Comparison of ENCODE assay signal across 10 cellular contexts in the genomic region with DNA sequence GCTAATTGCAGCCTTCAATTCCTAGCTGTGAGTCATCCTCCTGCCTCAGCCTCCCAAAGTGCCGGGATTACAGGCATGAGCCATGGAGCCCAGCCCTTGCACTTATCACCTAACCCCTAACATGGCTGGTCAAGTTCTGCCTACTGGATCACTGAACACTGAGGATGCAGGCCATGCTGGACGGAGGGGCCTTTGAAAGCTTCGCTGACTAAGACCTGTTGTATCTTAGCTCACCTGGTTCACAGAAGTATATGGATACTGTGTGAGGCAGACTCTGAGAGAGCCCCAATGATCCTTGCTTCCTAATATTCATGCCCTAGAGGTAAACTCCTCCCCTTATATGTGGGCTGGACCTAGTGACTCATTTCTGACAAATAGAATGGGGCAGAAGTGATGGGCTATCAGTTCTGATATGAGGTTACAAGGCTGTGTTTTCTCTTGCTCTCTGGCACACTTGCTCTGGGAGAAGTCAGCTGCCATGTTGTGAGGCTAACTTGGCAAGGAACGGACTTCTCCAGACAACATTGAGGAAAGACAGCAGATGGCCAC. TPM values are rescaled to one million over a fixed set of nuclear protein-coding genes. Genes with fewer than 3 reads are reported as not detected.
A peak's percentile ranks its signal among the peaks of the same experiment; 100 is the strongest.
DNase-seq lines count a peak whose midpoint lies in the region; ATAC-seq, FAIRE-seq and TF ChIP-seq lines count a peak whose summit lies in the region.
"Had no signal": no experiment of that assay in that cellular context is flagged by ENCODE, and none has a peak within 500 bp of the region (broad histone marks: within the 10 kb centered on the region; RNA-seq: fewer than 3 reads in every experiment).

No MANE protein-coding gene starts in this region.

- H3K27ac Mint-ChIP-seq in Calu3 (ENCODE audit: unreplicated experiment) = peak overlapping the region; percentile 80
- H3K27ac Mint-ChIP-seq in osteocyte (ENCODE audit: unreplicated experiment) = no peak overlapping the region

- no peak overlapping the region for H3K4me3 Mint-ChIP-seq in Calu3 (ENCODE audit: low read depth, unreplicated experiment)
- no peak overlapping the region for H3K4me3 Mint-ChIP-seq in osteocyte (ENCODE audit: unreplicated experiment)

- no peaks in the 10 kb centered on the region for H3K27me3 Mint-ChIP-seq in Calu3 (ENCODE audit: unreplicated experiment)
- peaks cover 6% of the 10 kb centered on the region for H3K27me3 Mint-ChIP-seq in osteocyte (ENCODE audit: unreplicated experiment)

- H3K27ac ChIP-seq in HEK293 (ENCODE audit: extremely low read depth, low read depth, low read length) = no peak overlapping the region
- peak overlapping the region; percentile 10 for H3K27ac ChIP-seq in psoas muscle

- CTCF ChIA-PET in Calu3 (lab: Charles Lee) (interaction anchor here (0.7 to 1.9 kb wide), 4 partner anchors 9 to 61 kb away, joined by 3 to 7 read pairs (median 4); no protein-coding TSS in a partner anchor), HEK293 (lab: Yijun Ruan, JAX) (interaction anchor here (0.7 to 1.2 kb wide), 7 partner anchors 9 to 317 kb away, joined by 3 to 5 read pairs (median 4); partner anchors contain the start of gene GOSR1)

- no peak overlapping the region for H3K4me3 ChIP-seq in HEK293 (ENCODE audit: low read depth, low read length)
- no peak overlapping the region for H3K4me3 ChIP-seq in bronchial epithelial cell (ENCODE audit: low read depth, low read length)
- no peak overlapping the region for H3K4me3 ChIP-seq in psoas muscle

- H3K4me1 ChIP-seq in HEK293 (ENCODE audit: control insufficient read depth, insufficient read depth, low read length) (peaks cover 4% of the 10 kb centered on the region; the same call in 1 of the 2 replicates), psoas muscle (no peaks in the 10 kb centered on the region)

- DNase-seq in Calu3 = peak; percentile 7
- DNase-seq in bronchial epithelial cell (ENCODE audit: low read depth) = peak; percentile 87
- no peak for DNase-seq in psoas muscle
- no peak for DNase-seq in NCI-H1694 (lab: John Stamatoyannopoulos, UW)
- DNase-seq in LoVo (ENCODE audit: low spot score) = no peak
- DNase-seq in posterior cingulate gyrus = no peak
- DNase-seq in osteocyte (ENCODE audit: extremely low spot score, unreplicated experiment) = no peak
- DNase-seq: NCI-H1417 treated with DMSO at 0.1 percent for 48 hours had no signal

- TF ChIP-seq CTCF in Calu3 (IDR thresholded peaks at IDR 0.05; ENCODE audit: unreplicated experiment) (no peak), HEK293 (tag by site-specific recombination; IDR thresholded peaks at IDR 0.05) (no peak), bronchial epithelial cell (IDR thresholded peaks at IDR 0.05; ENCODE audit: insufficient read depth, low read length, severe bottlenecking) (no peak), psoas muscle (IDR thresholded peaks at IDR 0.05) (no peak), osteocyte (IDR thresholded peaks at IDR 0.05) (no peak)

- H3K36me3 ChIP-seq in HEK293 (ENCODE audit: control insufficient read depth in 2 of 2, insufficient read depth in 1 of 2, low read length in 2 of 2) (no peaks in the 10 kb centered on the region), bronchial epithelial cell (ENCODE audit: control insufficient read depth, insufficient read depth, low read length) (no peaks in the 10 kb centered on the region), psoas muscle (ENCODE audit: insufficient read depth in 1 of 2, low read depth in 1 of 2) (no peaks in the 10 kb centered on the region)

- H3K27me3 ChIP-seq in bronchial epithelial cell (ENCODE audit: control insufficient read depth, insufficient read depth, low read length) = no peaks in the 10 kb centered on the region
- no peaks in the 10 kb centered on the region for H3K27me3 ChIP-seq in psoas muscle (ENCODE audit: insufficient read depth in 3 of 3, low read length in 2 of 3)

- 88 to 93% (median 89%) methylated on average over 4 of the region's 4 CpGs for WGBS in psoas muscle, 3 donors

- no peaks in the 10 kb centered on the region for H3K9me3 ChIP-seq in HEK293 (ENCODE audit: control insufficient read depth, insufficient read depth, low read depth, low read length)
- H3K9me3 ChIP-seq in psoas muscle = no peaks in the 10 kb centered on the region

- peaks cover 25% of the 10 kb centered on the region for H3K4me1 Mint-ChIP-seq in Calu3 (ENCODE audit: low read depth, unreplicated experiment)
- H3K4me1 Mint-ChIP-seq in osteocyte (ENCODE audit: unreplicated experiment) = peaks cover 29% of the 10 kb centered on the region

- ATAC-seq in psoas muscle = no peak

- H3K36me3 Mint-ChIP-seq in Calu3 (ENCODE audit: insufficient read depth, unreplicated experiment) = no peaks in the 10 kb centered on the region
- no peaks in the 10 kb centered on the region for H3K36me3 Mint-ChIP-seq in osteocyte (ENCODE audit: unreplicated experiment)

- H3K9me3 Mint-ChIP-seq in Calu3 (ENCODE audit: low read depth, unreplicated experiment) = no peaks in the 10 kb centered on the region
- H3K9me3 Mint-ChIP-seq in osteocyte (ENCODE audit: unreplicated experiment) = no peaks in the 10 kb centered on the region

- POLR2A ChIA-PET in HEK293 (lab: Yijun Ruan, JAX) = no interaction called here

- FAIRE-seq in bronchial epithelial cell (lab: Jason Lieb, UNC) = peak; percentile 32

- intact Hi-C loops in Calu3 (cut with micrococcal nuclease; ENCODE audit: unreplicated experiment) = loop anchor here (2.0 to 10.0 kb wide), 2 partner anchors 35 to 89 kb away; no protein-coding TSS in a partner anchor
- intact Hi-C loops in psoas muscle (cut with DNase I) = no loop called here
- intact Hi-C loops in posterior cingulate gyrus (cut with DNase I) = no loop called here

- no TSS peak for BruUV-seq in Calu3 (replicated peaks; lab: Mats Ljungman, UMichigan)

TF ChIP-seq in HEK293, 187 proteins besides CTCF, POLR2A, EP300 and RAD21:
- TF ChIP-seq ZNF645 (tag by site-specific recombination; IDR thresholded peaks at IDR 0.05) = no peak
- TF ChIP-seq ZNF266 (tag by site-specific recombination; IDR thresholded peaks at IDR 0.05; ENCODE audit: low read depth) = no peak
- no peak for TF ChIP-seq ZNF571 (tag by site-specific recombination; IDR thresholded peaks at IDR 0.05)
- no peak for TF ChIP-seq ZNF768 (tag by site-specific recombination; IDR thresholded peaks at IDR 0.05)
- TF ChIP-seq, protein P1, sequence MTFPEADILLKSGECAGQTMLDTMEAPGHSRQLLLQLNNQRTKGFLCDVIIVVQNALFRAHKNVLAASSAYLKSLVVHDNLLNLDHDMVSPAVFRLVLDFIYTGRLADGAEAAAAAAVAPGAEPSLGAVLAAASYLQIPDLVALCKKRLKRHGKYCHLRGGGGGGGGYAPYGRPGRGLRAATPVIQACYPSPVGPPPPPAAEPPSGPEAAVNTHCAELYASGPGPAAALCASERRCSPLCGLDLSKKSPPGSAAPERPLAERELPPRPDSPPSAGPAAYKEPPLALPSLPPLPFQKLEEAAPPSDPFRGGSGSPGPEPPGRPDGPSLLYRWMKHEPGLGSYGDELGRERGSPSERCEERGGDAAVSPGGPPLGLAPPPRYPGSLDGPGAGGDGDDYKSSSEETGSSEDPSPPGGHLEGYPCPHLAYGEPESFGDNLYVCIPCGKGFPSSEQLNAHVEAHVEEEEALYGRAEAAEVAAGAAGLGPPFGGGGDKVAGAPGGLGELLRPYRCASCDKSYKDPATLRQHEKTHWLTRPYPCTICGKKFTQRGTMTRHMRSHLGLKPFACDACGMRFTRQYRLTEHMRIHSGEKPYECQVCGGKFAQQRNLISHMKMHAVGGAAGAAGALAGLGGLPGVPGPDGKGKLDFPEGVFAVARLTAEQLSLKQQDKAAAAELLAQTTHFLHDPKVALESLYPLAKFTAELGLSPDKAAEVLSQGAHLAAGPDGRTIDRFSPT (tag by site-specific recombination; IDR thresholded peaks at IDR 0.05) = no peak
- no peak for TF ChIP-seq ZNF404 (tag by site-specific recombination; IDR thresholded peaks at IDR 0.05)
- peak; percentile 51; the same call in 1 of the 2 replicates for TF ChIP-seq SP7 (tag by site-specific recombination; IDR thresholded peaks at IDR 0.05)
- TF ChIP-seq IKZF3 (tag by site-specific recombination; IDR thresholded peaks at IDR 0.05) = no peak

RNA-seq across cellular contexts. Expression of gene TMIGD1, which starts 11.7 kb away (rescaled TPM):
- total RNA-seq in Calu3 (2022) (not detected in 2 replicates), bronchial epithelial cell (not detected in 2 replicates), psoas muscle (not detected), osteocyte (not detected in 2 replicates)
- polyA plus RNA-seq in psoas muscle = not detected
- total RNA-seq: activated CD8-positive, alpha-beta memory T cell treated with anti-CD3 and anti-CD28 coated beads for 36 hours had no signal

RNA-seq across cellular contexts. Expression of gene CPD, which starts 33.1 kb away (rescaled TPM):
- total RNA-seq in Calu3 (2022) = 79.0 and 82.9 TPM in 2 replicates
- 164 and 284 TPM in 2 replicates for total RNA-seq in bronchial epithelial cell
- total RNA-seq in psoas muscle = 10 to 100 TPM; 18.6 to 29.3 (median 23.1) TPM
- polyA plus RNA-seq in psoas muscle = 10 to 100 TPM in 1 of 3 donors, 1 to 10 TPM in 2; 5.6 to 12.5 (median 7.7) TPM
- total RNA-seq in osteocyte = 70.1 and 72.4 TPM in 2 replicates

RNA-seq across cellular contexts. Expression of gene BLMH, which starts 53.9 kb away (rescaled TPM):
- total RNA-seq in Calu3 (2022) (28.2 and 33.7 TPM in 2 replicates), bronchial epithelial cell (17.7 and 19.0 TPM in 2 replicates), psoas muscle (10 to 100 TPM; 21.2 to 29.2 (median 23.8) TPM), osteocyte (67.0 TPM in 2 replicates)
- 10 to 100 TPM; 17.0 to 33.0 (median 17.6) TPM for polyA plus RNA-seq in psoas muscle

Comparison
In these comparisons a context has a peak if more than half of its experiments do, and no peak if none do; other contexts are left out.
1. DNase-seq: peak in Calu3 (single experiment) and bronchial epithelial cell (single experiment); none in psoas muscle (0 of 2), NCI-H1694 (single experiment), LoVo (single experiment), posterior cingulate gyrus (0 of 10) and osteocyte (single experiment).